8 cellular contexts compared by ENCODE assay signal in genomic region chrX:107716045-107716684, GRCh38. TPM values are rescaled to one million over a fixed set of nuclear protein-coding genes. Genes with fewer than 3 reads are reported as not detected.
DNase-seq lines count a peak whose midpoint lies in the region; ATAC-seq, FAIRE-seq and TF ChIP-seq lines count a peak whose summit lies in the region.

No MANE protein-coding gene starts in this region.

- DNase-seq in Calu3 = no peak
- DNase-seq in H54 (ENCODE audit: insufficient read length, low spot score) = peak; percentile 23
- DNase-seq in RPMI7951 (ENCODE audit: low read depth) = peak; percentile 30
- DNase-seq in choroid plexus epithelial cell (ENCODE audit: low read depth) = peak; percentile 34
- no peak for DNase-seq in HepG2 (ENCODE audit: low spot score)
- DNase-seq in NAMALWA (ENCODE audit: low spot score) = no peak

- POLR2A ChIA-PET in HepG2 (lab: Yijun Ruan, JAX) = interaction anchor here (0.8 kb wide), 1 partner anchor 375 kb away, joined by 3 read pairs; the partner anchor contains the start of genes ATG4A and PSMD10

- H3K4me3 ChIP-seq in choroid plexus epithelial cell (ENCODE audit: low read depth, low read length) (peak overlapping the region; percentile 79), HepG2 (replicated peaks in 1 of 3; ENCODE audit: insufficient read depth in 1 of 3, low read depth in 2 of 3, low read length in 3 of 3) (peak overlapping the region; percentile 45 to 62 (median 47); a peak in 5 of 6 replicates)

- TF ChIP-seq RAD21 in HepG2 (CRISPR knock-in tag; IDR thresholded peaks at IDR 0.05) = no peak

- peaks cover 0 to 11% of the 10 kb centered on the region in 2 experiments; a peak in 1 of 5 replicates for H3K27me3 ChIP-seq in HepG2 (ENCODE audit: control insufficient read depth in 1 of 2, insufficient read depth in 2 of 2, low read length in 2 of 2)

- peaks cover 51% of the 10 kb centered on the region for H3K4me1 Mint-ChIP-seq in Calu3 (ENCODE audit: low read depth, unreplicated experiment)

- no peaks in the 10 kb centered on the region for H3K36me3 ChIP-seq in HepG2 (replicated peaks in 1 of 2; ENCODE audit: control insufficient read depth in 1 of 2, insufficient read depth in 2 of 2, low read length in 2 of 2)

- no peaks in the 10 kb centered on the region for H3K9me3 Mint-ChIP-seq in Calu3 (ENCODE audit: low read depth, unreplicated experiment)

- BruUV-seq in Calu3 (replicated peaks; lab: Mats Ljungman, UMichigan) (no TSS peak), HepG2 (replicated peaks; lab: Mats Ljungman, UMichigan) (no TSS peak)

- H3K4me1 ChIP-seq in HepG2 (ENCODE audit: insufficient read depth, low read length) = peaks cover 19% of the 10 kb centered on the region

- H4K20me1 ChIP-seq in HepG2 (ENCODE audit: insufficient read depth, low read length) = no peaks in the 10 kb centered on the region

- H3K27me3 Mint-ChIP-seq in Calu3 (ENCODE audit: unreplicated experiment) = no peaks in the 10 kb centered on the region

- in situ Hi-C loops in HepG2 (cut with HindIII; ENCODE audit: extremely low pct_ligation_motif_present, low pct_unique_long_range_greater_than_20kb) = no loop called here

- H3K27ac ChIP-seq in HepG2 (ENCODE audit: extremely low read length, insufficient read depth, low read length) = no peak overlapping the region
- H3K27ac ChIP-seq in temporal lobe (ENCODE audit: low read depth, low read length) = peak overlapping the region; percentile 88

- H3K36me3 Mint-ChIP-seq in Calu3 (ENCODE audit: insufficient read depth, unreplicated experiment) = peaks cover 49% of the 10 kb centered on the region

- H3K79me2 ChIP-seq in HepG2 (ENCODE audit: insufficient read depth, low read length) = no peaks in the 10 kb centered on the region

- peak overlapping the region; percentile 76 for H3K4me2 ChIP-seq in HepG2 (ENCODE audit: low read depth, low read length)

- TF ChIP-seq EP300 in HepG2 (IDR thresholded peaks at IDR 0.05; ENCODE audit: low read depth in 2 of 2, low read length in 2 of 2) (no peak), HepG2 (CRISPR knock-in tag; IDR thresholded peaks at IDR 0.05; ENCODE audit: borderline replicate concordance) (no peak)

- H3K27ac Mint-ChIP-seq in Calu3 (ENCODE audit: unreplicated experiment) = peak overlapping the region; percentile 82

- no CpG with 5 or more reads among the region's 54 CpGs for WGBS in HepG2 (ENCODE audit: low lambda C conversion rate)

- peak overlapping the region; percentile 92 for H3K4me3 Mint-ChIP-seq in Calu3 (ENCODE audit: low read depth, unreplicated experiment)

- CTCF ChIA-PET in Calu3 (lab: Charles Lee) = interaction anchor here (0.5 to 5.2 kb wide), 6 partner anchors 29 to 61 kb away, joined by 4 to 41 read pairs (median 6); partner anchors contain the start of genes NCBP2L and TSC22D3
- CTCF ChIA-PET in HepG2 (lab: Yijun Ruan, JAX; ENCODE audit: low intra/inter-chr PET ratio, low total read pairs) = no interaction called here

- ATAC-seq in HepG2 (peak; percentile 75), HG03460 (IDR thresholded peaks at IDR 0.05; ENCODE audit: unreplicated experiment) (no peak)

- H2AFZ ChIP-seq in HepG2 (ENCODE audit: low read length) = no peak overlapping the region

- H3K9ac ChIP-seq in HepG2 (ENCODE audit: insufficient read depth, low read depth, low read length) = no peak overlapping the region

- TF ChIP-seq POLR2A in H54 (IDR thresholded peaks at IDR 0.05; ENCODE audit: low read depth, low read length) = no peak
- no peak for TF ChIP-seq POLR2A in HepG2 (IDR thresholded peaks at IDR 0.05; ENCODE audit: insufficient read depth in 1 of 2, low read depth in 2 of 2, low read length in 2 of 2)

- FAIRE-seq in H54 (lab: Jason Lieb, UNC) (no peak), HepG2 (lab: Jason Lieb, UNC) (no peak)

- intact Hi-C loops in Calu3 (cut with micrococcal nuclease; ENCODE audit: unreplicated experiment) = loop anchor here (5.0 kb wide), 1 partner anchor 59 kb away; no protein-coding TSS in a partner anchor
- intact Hi-C loops in HepG2 (cut with micrococcal nuclease; ENCODE audit: unreplicated experiment) = loop anchor here (5.0 kb wide), 1 partner anchor 44 kb away; no protein-coding TSS in a partner anchor

- TF ChIP-seq CTCF in Calu3 (IDR thresholded peaks at IDR 0.05; ENCODE audit: unreplicated experiment) (no peak), choroid plexus epithelial cell (conservative IDR thresholded peaks at IDR 0.05; ENCODE audit: low read depth, low read length) (no peak), HepG2 (CRISPR knock-in tag; IDR thresholded peaks at IDR 0.05) (no peak)

- H3K9me3 ChIP-seq in HepG2 (ENCODE audit: low read length) = no peaks in the 10 kb centered on the region

TF ChIP-seq in HepG2, 621 proteins besides CTCF, POLR2A, EP300 and RAD21 (continues in another document):
- TF ChIP-seq ARID4A (CRISPR knock-in tag; IDR thresholded peaks at IDR 0.05; ENCODE audit: borderline replicate concordance) (peak; percentile 7; the same call in 1 of the 2 replicates), NFE2L1 (CRISPR knock-in tag; IDR thresholded peaks at IDR 0.05; ENCODE audit: borderline replicate concordance) (no peak), UBTF (CRISPR knock-in tag; IDR thresholded peaks at IDR 0.05) (peak; percentile 33), ZFY (CRISPR knock-in tag; IDR thresholded peaks at IDR 0.05) (0 out of 2 replicates have a peak, but pooled peaks have one; percentile 9)

RNA-seq across cellular contexts. Expression of gene TSC22D3, which starts 59.4 kb away (rescaled TPM):
- total RNA-seq in Calu3 (2022) (35.1 and 48.3 TPM in 2 replicates), HepG2 (2016; rRNA removed; fragmentation: Illumina TruSeq; extraction: Trizol) (0.42 and 0.82 TPM in 2 replicates), temporal lobe (46.0 TPM)
- total RNA-seq in RPMI7951 (2014; rRNA removed; shearing (Covaris generic)) = 22.1 and 24.8 TPM in 2 replicates
- total RNA-seq in HepG2 (2016; cell fraction: cytosol; rRNA removed; fragmentation: Illumina TruSeq; extraction: Trizol; ENCODE audit: low read depth) = 0.20 and 0.26 TPM in 2 replicates
- total RNA-seq in HepG2 (2016; cell fraction: insoluble cytoplasmic fraction; rRNA removed; fragmentation: Illumina TruSeq; extraction: Trizol) = 0.88 and 1.1 TPM in 2 replicates
- 0.87 and 1.00 TPM in 2 replicates for total RNA-seq in HepG2 (2016; cell fraction: membrane; rRNA removed; fragmentation: Illumina TruSeq; extraction: Trizol)
- 0.96 and 1.3 TPM in 2 replicates for total RNA-seq in HepG2 (2016; cell fraction: nucleus; rRNA removed; fragmentation: Illumina TruSeq; extraction: Trizol)
- 1.5 and 1.9 TPM in 2 replicates for polyA plus RNA-seq in HepG2 (2011; rRNA removed)
- polyA plus RNA-seq in HepG2 (2011; cell fraction: cytosol; rRNA removed) = 1.5 and 2.0 TPM in 2 replicates
- polyA plus RNA-seq in HepG2 (2011; cell fraction: nucleus; rRNA removed) = 2.1 and 3.0 TPM in 2 replicates
- polyA plus RNA-seq in HepG2 (2012) = 0.66 and 5.9 TPM in 2 replicates
- 0.26 and 0.36 TPM in 2 replicates for polyA plus RNA-seq in HepG2 (2016; cell fraction: cytosol; fragmentation: Illumina TruSeq; extraction: Trizol; ENCODE audit: low read depth)
- 0.88 and 1.0 TPM in 2 replicates for polyA plus RNA-seq in HepG2 (2016; cell fraction: insoluble cytoplasmic fraction; fragmentation: Illumina TruSeq; extraction: Trizol; ENCODE audit: low read depth)
- 0.31 and 0.46 TPM in 2 replicates for polyA plus RNA-seq in HepG2 (2016; cell fraction: membrane; fragmentation: Illumina TruSeq; extraction: Trizol; ENCODE audit: low read depth)
- 0.88 and 0.94 TPM in 2 replicates for polyA plus RNA-seq in HepG2 (2016; cell fraction: nucleus; fragmentation: Illumina TruSeq; extraction: Trizol; ENCODE audit: insufficient read depth, low read depth)
- polyA minus RNA-seq in HepG2 (2011; rRNA and poly(A)+ RNA removed; ENCODE audit: low replicate concordance) = 0.92 and 43.9 TPM in 2 replicates
- 2.8 and 3.3 TPM in 2 replicates for polyA minus RNA-seq in HepG2 (2011; cell fraction: cytosol; rRNA and poly(A)+ RNA removed)
- 3.6 and 5.1 TPM in 2 replicates for polyA minus RNA-seq in HepG2 (2011; cell fraction: nucleus; rRNA and poly(A)+ RNA removed)

Comparison
In these comparisons a context has a peak if more than half of its experiments do, and no peak if none do; other contexts are left out.
1. DNase-seq: peak in H54 (single experiment), RPMI7951 (single experiment) and choroid plexus epithelial cell (single experiment); none in Calu3 (single experiment), HepG2 (single experiment) and NAMALWA (single experiment).
2. RNA of gene TSC22D3, which starts 59.4 kb away (total RNA-seq): 35.1 to 48.3 TPM in Calu3, 46.0 TPM in temporal lobe (single experiment) and 22.1 to 24.8 TPM in RPMI7951; 0.20 to 1.3 TPM in HepG2; every median in the first group is over 10 times any median in the second.